In genomic region chr3:30511524-30512278, GRCh38 we compare ENCODE assay signal across 10 cellular contexts.
DNase-seq lines count a peak whose midpoint lies in the region; ATAC-seq and FAIRE-seq lines count a peak whose summit lies in the region.
"Had no signal": no experiment of that assay in that cellular context is flagged by ENCODE, and none has a peak within 500 bp of the region (broad histone marks: within the 10 kb centered on the region; RNA-seq: fewer than 3 reads in every experiment).

No MANE protein-coding gene starts in this region.

- H3K9me3 ChIP-seq in subcutaneous abdominal adipose tissue (ENCODE audit: control insufficient read depth in 5 of 5, low read length in 5 of 5): no peaks in the 10 kb centered on the region
- H3K9me3 ChIP-seq: BE2C had no signal

- intact Hi-C loops in left ventricle myocardium superior (cut with micrococcal nuclease): no loop called here

- H3K4me1 ChIP-seq in subcutaneous abdominal adipose tissue (ENCODE audit: control insufficient read depth in 5 of 5, insufficient read depth in 5 of 5, low read length in 5 of 5): peaks cover 2 to 21% (median 14%) of the 10 kb centered on the region in 5 donors
- H3K4me1 ChIP-seq: BE2C had no signal

- H3K9ac ChIP-seq in subcutaneous abdominal adipose tissue (ENCODE audit: low read length in 5 of 5): no peak overlapping the region

- H3K27me3 ChIP-seq in subcutaneous abdominal adipose tissue (ENCODE audit: control insufficient read depth in 5 of 5, insufficient read depth in 4 of 5, low read length in 5 of 5): no peaks in the 10 kb centered on the region
- H3K27me3 ChIP-seq: BE2C had no signal

- no peaks in the 10 kb centered on the region for H3K36me3 ChIP-seq in subcutaneous abdominal adipose tissue (ENCODE audit: control insufficient read depth in 5 of 5, insufficient read depth in 5 of 5, low read length in 5 of 5)
- H3K36me3 ChIP-seq: BE2C had no signal

- H3K4me3 ChIP-seq in subcutaneous abdominal adipose tissue (ENCODE audit: low read depth in 1 of 5, low read length in 5 of 5): no peak overlapping the region

- DNase-seq in activated CD4-positive, alpha-beta T cell treated with anti-CD3 and anti-CD28 coated beads for 48 hours: peak; percentile 31
- DNase-seq in activated CD4-positive, alpha-beta T cell treated with anti-CD3 and anti-CD28 coated beads, Interleukin-2, amount 50 U/mL, for 1 hour: no peak
- DNase-seq in left ventricle myocardium superior (no peak), NCI-H510A (lab: John Stamatoyannopoulos, UW) (no peak), hypothalamus (lab: John Stamatoyannopoulos, UW) (no peak), DMS153 treated with DMSO at 0.1 percent for 48 hours (lab: John Stamatoyannopoulos, UW; ENCODE audit: unreplicated experiment) (no peak)
- DNase-seq: BE2C had no signal

- FAIRE-seq in TTC549 (lab: Jason Lieb, UNC): peak; percentile 68

- H3K27ac ChIP-seq in subcutaneous abdominal adipose tissue (ENCODE audit: low read depth, low read length): peak overlapping the region; percentile 84

- ATAC-seq in left ventricle myocardium superior: peak; percentile 94
- ATAC-seq: Panc1 had no signal
